1 cellular context compared by ENCODE assay signal in genomic region chr4:189802884-189803283, GRCh38.
TF ChIP-seq lines count a peak whose summit lies in the region.

No MANE protein-coding gene starts in this region.

TF ChIP-seq in IMR-90, 13 proteins besides CTCF, POLR2A, EP300 and RAD21 (continued from another document):
- TF ChIP-seq MAZ (IDR thresholded peaks at IDR 0.05; ENCODE audit: borderline replicate concordance, low read depth, low read length) = no peak
